1 cellular context compared by ENCODE assay signal in the genomic region with DNA sequence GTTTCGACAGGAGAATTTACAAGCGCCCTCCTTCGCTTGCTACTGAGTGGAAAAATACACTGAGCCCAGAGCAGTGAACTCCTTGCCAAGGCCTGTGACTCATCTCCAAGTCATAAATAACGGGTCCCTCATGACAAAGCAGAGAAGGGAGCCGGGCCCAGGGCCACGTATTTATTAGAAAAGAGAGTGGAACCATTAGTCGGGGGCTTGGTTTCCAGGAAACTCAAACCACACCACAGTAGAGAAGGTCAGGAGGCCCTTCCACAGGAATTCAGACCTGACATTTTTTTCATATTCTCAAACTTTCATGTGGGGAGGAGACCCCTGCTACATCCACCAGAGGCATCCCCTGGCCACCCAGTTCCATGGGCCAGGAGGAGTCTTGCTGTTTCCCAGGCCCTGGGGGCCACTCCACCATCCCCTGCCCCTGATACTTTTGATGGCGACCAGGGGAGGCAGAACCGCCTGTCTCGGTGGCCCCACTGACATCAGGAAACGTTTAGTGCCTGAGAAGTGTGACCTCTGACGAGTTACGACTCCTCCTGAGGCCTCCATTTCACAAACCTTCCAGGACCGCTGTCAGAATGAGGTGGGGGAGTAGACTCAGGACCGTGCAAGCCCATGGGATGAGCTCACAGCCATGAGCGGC.
TF ChIP-seq lines count a peak whose summit lies in the region.

No MANE protein-coding gene starts in this region.

TF ChIP-seq in K562, 482 proteins besides CTCF, POLR2A, EP300 and RAD21 (continued from another document):
- no peak for TF ChIP-seq PBX2 (CRISPR knock-in tag; IDR thresholded peaks at IDR 0.05; ENCODE audit: low read depth)
- peak; percentile 97 for TF ChIP-seq PBX2 (tag; conservative IDR thresholded peaks at IDR 0.05; ENCODE audit: low read depth)
